ENCODE assay signal across 12 cellular contexts in the genomic region with DNA sequence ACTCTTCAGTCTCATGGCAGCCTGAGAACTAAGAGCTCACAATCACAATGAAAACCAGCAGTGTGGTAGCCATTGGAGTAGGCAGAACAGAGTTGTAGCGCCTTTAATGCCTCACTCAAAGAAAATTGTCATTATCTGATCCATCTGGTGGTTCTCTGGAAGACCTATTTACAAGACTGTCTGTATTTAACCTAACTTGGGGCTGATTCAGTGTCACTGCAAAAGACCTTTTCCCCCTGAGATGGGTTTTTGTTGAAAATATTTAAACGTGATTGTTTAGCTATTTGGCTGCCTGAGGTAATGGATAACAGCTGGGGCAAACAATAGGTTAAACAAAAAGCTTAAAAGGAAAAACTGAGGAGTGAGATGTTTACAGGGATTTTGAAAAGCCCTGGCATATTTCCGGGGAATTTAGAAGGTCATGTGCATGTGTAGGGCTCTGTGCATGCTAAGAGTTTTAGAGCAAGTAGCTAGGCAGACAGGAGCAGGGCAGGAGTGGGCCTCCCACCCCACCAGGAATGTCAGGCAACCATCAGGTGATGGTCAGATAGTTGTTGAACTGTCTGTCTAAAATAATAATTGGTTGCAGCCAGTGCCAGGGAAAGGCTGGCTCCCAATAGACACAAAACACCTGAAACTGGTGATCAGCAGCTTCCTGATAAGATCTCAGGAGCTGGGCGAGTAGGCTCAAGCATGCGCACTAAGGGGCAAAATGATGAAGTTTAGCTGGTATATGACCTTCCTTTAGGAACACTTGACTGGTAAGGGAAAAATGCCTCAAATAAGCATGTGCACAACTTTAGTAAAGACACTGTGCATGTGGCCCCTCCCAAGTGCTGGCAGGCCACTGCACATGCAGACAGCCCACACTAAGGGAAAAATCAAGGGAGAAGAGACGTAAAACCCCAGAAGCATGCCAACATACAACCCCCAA.
DNase-seq lines count a peak whose midpoint lies in the region; ATAC-seq and TF ChIP-seq lines count a peak whose summit lies in the region.
"Had no signal": no experiment of that assay in that cellular context is flagged by ENCODE, and none has a peak within 500 bp of the region (broad histone marks: within the 10 kb centered on the region; RNA-seq: fewer than 3 reads in every experiment).

No MANE protein-coding gene starts in this region.

- H3K79me2 ChIP-seq in smooth muscle cell (ENCODE audit: low read depth) = no peaks in the 10 kb centered on the region

- peak; percentile 27 to 61 for DNase-seq in NCI-H524 (lab: John Stamatoyannopoulos, UW)
- DNase-seq in NCI-H524 treated with DMSO at 0.1 percent for 48 hours (lab: John Stamatoyannopoulos, UW) = no peak
- DNase-seq in NCI-H748 treated with DMSO at 0.1 percent for 48 hours (lab: John Stamatoyannopoulos, UW) = peak; percentile 19
- peak; percentile 35 for DNase-seq in fibroblast of the aortic adventitia (ENCODE audit: low read depth)
- no peak for DNase-seq in smooth muscle cell (lab: John Stamatoyannopoulos, UW; ENCODE audit: unreplicated experiment)
- DNase-seq: activated CD4-positive, CD25-positive, alpha-beta regulatory T cell treated with anti-CD3 and anti-CD28 coated beads, Interleukin-2, amount 50 U/mL, for 72 hours; activated T-cell treated with anti-CD3 and anti-CD28 coated beads, Interleukin-2, amount 50 U/mL, for 72 hours; NCI-H510A treated with DMSO at 0.1 percent for 48 hours had no signal

- H3K27me3 ChIP-seq in smooth muscle cell (ENCODE audit: low read depth) = no peaks in the 10 kb centered on the region
- H3K27me3 ChIP-seq: ascending aorta had no signal

- TF ChIP-seq CTCF in fibroblast of the aortic adventitia (IDR thresholded peaks at IDR 0.05; ENCODE audit: insufficient read depth, low read length) (no peak), smooth muscle cell (IDR thresholded peaks at IDR 0.05; ENCODE audit: borderline replicate concordance, insufficient read depth, poor library complexity, severe bottlenecking) (no peak)

- peaks cover 10% of the 10 kb centered on the region for H3K4me1 ChIP-seq in smooth muscle cell (ENCODE audit: low read depth)
- H3K4me1 ChIP-seq: ascending aorta had no signal

- H3K9me3 ChIP-seq in smooth muscle cell (replicated peaks; ENCODE audit: low read depth) = no peaks in the 10 kb centered on the region
- H3K9me3 ChIP-seq: ascending aorta had no signal

- no peaks in the 10 kb centered on the region for H3F3A ChIP-seq in smooth muscle cell (ENCODE audit: low read depth)

- no peaks in the 10 kb centered on the region for H3K36me3 ChIP-seq in smooth muscle cell (ENCODE audit: low read depth)
- H3K36me3 ChIP-seq: ascending aorta had no signal

- H2AFZ ChIP-seq in smooth muscle cell (ENCODE audit: low read depth) = peak overlapping the region; percentile 70

- no peaks in the 10 kb centered on the region for H4K20me1 ChIP-seq in smooth muscle cell (ENCODE audit: low read depth)

- no peak overlapping the region for H3K9ac ChIP-seq in smooth muscle cell (ENCODE audit: low read depth)

- no peak overlapping the region for H3K27ac ChIP-seq in smooth muscle cell (ENCODE audit: low read depth)
- H3K27ac ChIP-seq: ascending aorta had no signal

- ATAC-seq in GM18517 (IDR thresholded peaks at IDR 0.05; ENCODE audit: unreplicated experiment) (no peak), GM19452 (IDR thresholded peaks at IDR 0.05; ENCODE audit: unreplicated experiment) (no peak), HG03280 (IDR thresholded peaks at IDR 0.05; ENCODE audit: unreplicated experiment) (no peak)
- ATAC-seq: activated T-cell treated with anti-CD3 and anti-CD28 coated beads, Interleukin-2, amount 50 U/mL, for 72 hours had no signal

- peak overlapping the region; percentile 23 for H3K4me2 ChIP-seq in smooth muscle cell

- WGBS in smooth muscle cell (ENCODE audit: low lambda C conversion rate) = 45% methylated on average over 6 of the region's 6 CpGs

- H3K4me3 ChIP-seq in fibroblast of the aortic adventitia (ENCODE audit: low read depth, low read length) (no peak overlapping the region), smooth muscle cell (no peak overlapping the region)
- H3K4me3 ChIP-seq: ascending aorta had no signal

Comparison
In these comparisons a context has a peak if more than half of its experiments do, and no peak if none do; other contexts are left out.
1. DNase-seq: peak in NCI-H524 (2 of 2), NCI-H748 treated with DMSO at 0.1 percent for 48 hours (single experiment) and fibroblast of the aortic adventitia (single experiment); none in NCI-H524 treated with DMSO at 0.1 percent for 48 hours (single experiment) and smooth muscle cell (single experiment).